In the genomic region with DNA sequence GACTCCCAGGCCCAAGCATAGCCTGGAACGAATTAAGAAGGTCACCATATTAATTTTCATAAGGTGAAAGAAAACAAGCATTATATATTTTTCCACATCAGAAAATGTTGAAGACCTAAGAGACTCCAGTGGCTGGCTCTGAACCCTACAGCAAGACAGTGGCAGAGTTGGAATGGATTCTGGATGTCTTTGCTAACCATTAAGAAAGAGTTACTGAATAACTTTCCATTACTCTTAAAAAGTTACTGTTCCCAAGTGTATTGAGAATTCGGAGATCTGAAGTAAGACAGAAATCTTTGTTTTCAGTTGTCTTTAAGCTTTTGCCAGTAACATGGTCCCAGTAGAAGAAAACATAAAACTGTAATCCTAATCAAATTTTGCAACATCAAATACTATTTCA, we compare ENCODE assay signal across 8 cellular contexts. TPM values are rescaled to one million over a fixed set of nuclear protein-coding genes. Genes with fewer than 3 reads are reported as not detected.
DNase-seq lines count a peak whose midpoint lies in the region; FAIRE-seq and TF ChIP-seq lines count a peak whose summit lies in the region.
"Not testable (repeated sequence)": the region's sequence is repeated elsewhere in the genome, so short reads cannot be mapped to it uniquely, and the experiment has no call there.
"Had no signal": no experiment of that assay in that cellular context is flagged by ENCODE, and none has a peak within 500 bp of the region (broad histone marks: within the 10 kb centered on the region; RNA-seq: fewer than 3 reads in every experiment).

No MANE protein-coding gene starts in this region.

- H3K4me1 Mint-ChIP-seq in astrocyte (ENCODE audit: low read depth, unreplicated experiment): not testable (repeated sequence)

- not testable (repeated sequence) for H2AFZ ChIP-seq in astrocyte (ENCODE audit: low read depth, low read length)

- not testable (repeated sequence) for H3K9me3 ChIP-seq in astrocyte (ENCODE audit: insufficient read depth, low read depth, low read length); kidney (ENCODE audit: control insufficient read depth in 1 of 2, low read length in 2 of 2)

- H3K4me2 ChIP-seq in astrocyte (ENCODE audit: low read length): not testable (repeated sequence)

- H3K36me3 Mint-ChIP-seq in astrocyte (ENCODE audit: low read depth, unreplicated experiment): not testable (repeated sequence)

- H3K79me2 ChIP-seq in astrocyte (ENCODE audit: insufficient read depth, low read length): not testable (repeated sequence)

- not testable (repeated sequence) for H3K27me3 ChIP-seq in astrocyte (ENCODE audit: insufficient read depth, low read length)

- TF ChIP-seq POLR2A in H54 (IDR thresholded peaks at IDR 0.05; ENCODE audit: low read depth, low read length): not testable (repeated sequence)

- FAIRE-seq in A204.1 (lab: Jason Lieb, UNC) (peak; percentile 48), H54 (lab: Jason Lieb, UNC) (peak; percentile 93), astrocyte (lab: Jason Lieb, UNC) (peak; percentile 85), endometrium (lab: Jason Lieb, UNC) (peak; percentile 92), kidney (lab: Jason Lieb, UNC) (peak; percentile 90)

- TF ChIP-seq CTCF in astrocyte (IDR thresholded peaks at IDR 0.05; ENCODE audit: insufficient read depth, low read depth, low read length); kidney (IDR thresholded peaks at IDR 0.05; ENCODE audit: borderline replicate concordance, extremely low read depth, insufficient read depth): not testable (repeated sequence)

- not testable (repeated sequence) for H3K27me3 Mint-ChIP-seq in astrocyte (ENCODE audit: low read depth, unreplicated experiment)

- not testable (repeated sequence) for H3K4me3 Mint-ChIP-seq in astrocyte (ENCODE audit: unreplicated experiment)

- DNase-seq in H54 (ENCODE audit: insufficient read length, low spot score); astrocyte (ENCODE audit: low read depth); kidney: not testable (repeated sequence)
- DNase-seq in renal cortical epithelial cell (ENCODE audit: low read depth): peak; percentile 58

- H3K36me3 ChIP-seq in astrocyte (ENCODE audit: insufficient read depth, low read length); kidney (ENCODE audit: control insufficient read depth in 1 of 2, insufficient read depth in 2 of 2, low read length in 2 of 2): not testable (repeated sequence)

- not testable (repeated sequence) for H3K9me3 Mint-ChIP-seq in astrocyte (ENCODE audit: unreplicated experiment)

- H3K9ac ChIP-seq in astrocyte (ENCODE audit: low read length); kidney (ENCODE audit: low read length in 2 of 2): not testable (repeated sequence)

- not testable (repeated sequence) for H3K4me3 ChIP-seq in astrocyte (ENCODE audit: insufficient read depth, low read depth, low read length); kidney (ENCODE audit: low read length in 2 of 2)

- not testable (repeated sequence) for H3K4me1 ChIP-seq in astrocyte (ENCODE audit: insufficient read depth, low read length); kidney (ENCODE audit: control insufficient read depth in 1 of 2, insufficient read depth in 1 of 2, low read depth in 1 of 2, low read length in 2 of 2)

- intact Hi-C loops in kidney (cut with DNase I): not testable (repeated sequence)

- H3K27ac ChIP-seq in astrocyte (ENCODE audit: low read depth, low read length); kidney (ENCODE audit: low read depth in 2 of 2, low read length in 2 of 2): not testable (repeated sequence)

- not testable (repeated sequence) for H4K20me1 ChIP-seq in astrocyte (ENCODE audit: insufficient read depth, low read length)

- H3K27ac Mint-ChIP-seq in astrocyte (ENCODE audit: unreplicated experiment): not testable (repeated sequence)

RNA-seq across cellular contexts. Expression of a gene that starts 29.9 kb away (rescaled TPM):
- total RNA-seq in astrocyte: not detected in 2 replicates
- 1.8 TPM for total RNA-seq in kidney
- not detected for polyA plus RNA-seq in kidney (ENCODE audit: insufficient read depth, low read depth, low replicate concordance)
- total RNA-seq in renal cortical epithelial cell: 0.55 TPM in 1 of 2 replicates, not detected in the other
- total RNA-seq: A172, A673 had no signal

RNA-seq across cellular contexts. Expression of a gene that starts 30.1 kb away (rescaled TPM):
- total RNA-seq in astrocyte (1.8 and 2.0 TPM in 2 replicates), kidney (15.4 TPM), renal cortical epithelial cell (10.8 and 13.2 TPM in 2 replicates)
- 8.8 TPM for polyA plus RNA-seq in kidney (ENCODE audit: insufficient read depth, low read depth, low replicate concordance)
